ENCODE assay signal across 27 cellular contexts in the genomic region with DNA sequence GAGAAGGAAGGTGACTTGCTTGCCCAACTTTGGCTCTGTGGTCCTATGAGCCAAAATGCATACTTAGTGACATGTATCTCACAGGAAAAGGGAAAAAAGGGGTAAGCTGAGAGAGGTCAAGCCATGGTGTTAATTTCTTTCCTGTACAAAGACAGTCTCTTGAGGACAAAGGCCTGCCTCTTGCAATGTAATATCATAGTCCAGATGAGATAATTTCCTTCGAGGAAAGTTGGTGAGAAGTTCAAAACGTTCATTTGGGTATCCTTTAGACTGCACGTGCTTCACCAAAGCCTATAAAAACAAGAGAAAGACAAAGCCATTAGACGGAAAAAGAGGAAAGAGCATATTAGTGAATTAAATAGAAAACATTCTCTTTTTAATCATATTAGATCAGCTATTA. TPM values are rescaled to one million over a fixed set of nuclear protein-coding genes. Genes with fewer than 3 reads are reported as not detected.
"Had no signal": no experiment of that assay in that cellular context is flagged by ENCODE, and none has a peak within 500 bp of the region (broad histone marks: within the 10 kb centered on the region; RNA-seq: fewer than 3 reads in every experiment).

No MANE protein-coding gene starts in this region.

- H3K27ac Mint-ChIP-seq: IgD-negative memory B cell had no signal

- H3K27ac ChIP-seq: HL-60, KMS-11, PC-9, Peyer's patch, SJCRH30 had no signal

- H3K27me3 Mint-ChIP-seq: IgD-negative memory B cell had no signal

- H3K4me3 Mint-ChIP-seq: IgD-negative memory B cell had no signal

- H3K27me3 ChIP-seq: Peyer's patch, SJCRH30 had no signal

- H3K9me3 Mint-ChIP-seq: IgD-negative memory B cell had no signal

- H3K4me2 ChIP-seq: KMS-11, PC-9 had no signal

- ATAC-seq: K562, Right ventricle myocardium inferior, SK-N-SH treated with all-trans-retinoic acid at 6 μM for 48 hours had no signal

- H3K4me1 ChIP-seq: Peyer's patch, SJCRH30 had no signal

- H3K9me3 ChIP-seq: Peyer's patch, SJCRH30 had no signal

- H2AFZ ChIP-seq: PC-9 had no signal

- FAIRE-seq: HTR-8/SVneo, K562 had no signal

- DNase-seq: Kasumi-1, MV-4-11, NCI-H1048, NCI-H1105, NCI-H1417, NCI-H1436 treated with DMSO at 0.1 percent for 48 hours, NCI-H1694, NCI-H187 treated with DMSO at 0.1 percent for 48 hours, NCI-H2029 treated with DMSO at 0.1 percent for 48 hours, NCI-H2227 treated with DMSO at 0.1 percent for 48 hours, NCI-H446, NCI-H510A, NCI-H524 treated with DMSO at 0.1 percent for 48 hours, NCI-H69, NCI-H774, OCI-M1, PC-9, Peyer's patch, SHP77 treated with DMSO at 0.1 percent for 48 hours, SJCRH30 had no signal

- H3K4me3 ChIP-seq: K562, PC-9, Peyer's patch, SJCRH30 had no signal

- H3K9ac ChIP-seq: KMS-11 had no signal

RNA-seq across cellular contexts. Expression of a gene that starts 18.4 kb away (rescaled TPM):
- total RNA-seq: Peyer's patch, Right ventricle myocardium inferior had no signal
